9 cellular contexts compared by ENCODE assay signal in the genomic region with DNA sequence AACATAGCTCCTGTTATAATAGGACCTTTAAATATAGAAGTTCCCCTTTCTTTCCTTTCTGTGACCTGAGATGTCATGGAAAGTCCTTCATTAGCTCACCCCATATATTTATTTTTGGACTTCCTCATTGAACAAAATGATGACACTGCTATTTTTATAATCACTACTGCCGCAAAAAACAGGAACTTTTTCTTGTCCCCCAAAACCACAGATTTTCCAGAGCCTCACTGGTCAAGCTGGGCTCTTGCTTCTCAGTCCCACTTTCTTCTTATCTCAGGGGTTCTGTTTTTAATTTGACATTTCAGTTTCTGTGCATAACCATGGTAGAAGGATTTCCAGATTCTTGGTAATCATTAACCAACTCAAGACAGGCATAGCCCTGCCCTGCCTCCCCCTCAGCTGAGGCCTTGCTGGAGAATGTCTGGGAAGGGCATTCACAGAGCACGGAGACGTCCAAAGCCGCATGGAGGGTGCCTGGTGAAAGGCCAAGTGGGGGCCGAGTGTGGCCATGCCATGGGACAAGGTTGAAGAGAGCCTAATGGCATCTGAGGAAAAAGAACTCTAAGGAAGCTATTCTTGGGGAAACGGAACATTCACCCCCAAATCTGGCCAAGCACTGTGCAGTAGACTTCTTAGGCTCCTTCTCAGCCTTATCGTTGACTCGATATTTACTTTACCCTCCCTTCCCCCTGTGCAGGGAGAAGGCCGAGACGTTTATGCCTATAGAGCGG.
DNase-seq lines count a peak whose midpoint lies in the region; ATAC-seq, FAIRE-seq and TF ChIP-seq lines count a peak whose summit lies in the region.
"Had no signal": no experiment of that assay in that cellular context is flagged by ENCODE, and none has a peak within 500 bp of the region (broad histone marks: within the 10 kb centered on the region; RNA-seq: fewer than 3 reads in every experiment).

No MANE protein-coding gene starts in this region.

- peak; percentile 34 to 46 for ATAC-seq in left cardiac atrium
- ATAC-seq in Right ventricle myocardium inferior: no peak
- peak; percentile 65 for ATAC-seq in HG03196 (IDR thresholded peaks at IDR 0.05; ENCODE audit: unreplicated experiment)
- peak; percentile 88 for ATAC-seq in GM12878
- ATAC-seq in upper lobe of left lung (ENCODE audit: low FRiP score in 2 of 2): peak; percentile 55 to 79

- H3K4me1 ChIP-seq in GM12878 (ENCODE audit: control insufficient read depth, insufficient read depth, low read length): peaks cover 38% of the 10 kb centered on the region
- H3K4me1 ChIP-seq in upper lobe of left lung: peaks cover 0 to 9% (median 7%) of the 10 kb centered on the region in 4 donors

- H3K79me2 ChIP-seq in GM12878 (ENCODE audit: control insufficient read depth, insufficient read depth, low read length): no peaks in the 10 kb centered on the region

- H3K27me3 ChIP-seq in GM12878 (replicated peaks in 1 of 2; ENCODE audit: control insufficient read depth in 2 of 2, insufficient read depth in 2 of 2, low read length in 1 of 2) (no peaks in the 10 kb centered on the region), upper lobe of left lung (no peaks in the 10 kb centered on the region)

- CTCF ChIA-PET in GM12878 (lab: Yijun Ruan, JAX): interaction anchor here (0.7 to 10.5 kb wide), 8 partner anchors 9 to 243 kb away, joined by 3 to 122 read pairs (median 15); a partner anchor contains a TSS
- CTCF ChIA-PET in activated CD4-positive, alpha-beta memory T cell treated with anti-CD3 and anti-CD28 coated beads, Interleukin-2, amount 10 ng/mL, durations not matched to agents 7 days and 5 days (lab: Charles Lee): no interaction called here

- H3K27ac Mint-ChIP-seq in activated CD4-positive, alpha-beta memory T cell treated with anti-CD3 and anti-CD28 coated beads, Interleukin-2, amount 10 ng/mL, durations not matched to agents 7 days and 5 days: no peak overlapping the region

- POLR2A ChIA-PET in GM12878 (lab: Charles Lee): interaction anchor here (0.6 to 3.4 kb wide), 15 partner anchors 8 to 248 kb away, joined by 3 to 26 read pairs (median 5); a partner anchor contains a TSS
- POLR2A ChIA-PET in activated CD4-positive, alpha-beta memory T cell treated with anti-CD3 and anti-CD28 coated beads, Interleukin-2, amount 10 ng/mL, durations not matched to agents 7 days and 5 days (lab: Charles Lee): no interaction called here

- H3K9me3 Mint-ChIP-seq in activated CD4-positive, alpha-beta memory T cell treated with anti-CD3 and anti-CD28 coated beads, Interleukin-2, amount 10 ng/mL, durations not matched to agents 7 days and 5 days: no peaks in the 10 kb centered on the region

- H3K27ac ChIP-seq in GM12878 (ENCODE audit: control insufficient read depth, insufficient read depth): peak overlapping the region; percentile 70
- H3K27ac ChIP-seq in upper lobe of left lung: peak overlapping the region in 2 of 4 donors; percentile 21 to 48

- intact Hi-C loops in left cardiac atrium (cut with DNase I): no loop called here
- intact Hi-C loops in Right ventricle myocardium inferior (cut with DNase I): no loop called here
- intact Hi-C loops in GM12878 (cut with micrococcal nuclease; ENCODE audit: unreplicated experiment): loop anchor here (2.0 kb wide), 3 partner anchors 19 to 239 kb away; no protein-coding TSS in a partner anchor

- no peak for FAIRE-seq in GM12878 (lab: Jason Lieb, UNC)

- no peak overlapping the region for H3K9ac ChIP-seq in GM12878 (ENCODE audit: control insufficient read depth, insufficient read depth, low read length)

- 70% methylated on average over 11 of the region's 11 CpGs for WGBS in GM12878 (ENCODE audit: insufficient coverage, insufficient replicate concordance, low lambda C conversion rate, missing lambda C conversion rate)
- 68 to 74% methylated on average over 11 of the region's 11 CpGs for WGBS in upper lobe of left lung, 2 donors

- H3K4me3 ChIP-seq in GM12878 (no peak overlapping the region), upper lobe of left lung (no peak overlapping the region)

- no peaks in the 10 kb centered on the region; the same call in none of the 3 replicates for H3K9me3 ChIP-seq in GM12878 (replicated peaks; ENCODE audit: control insufficient read depth, insufficient read depth, low read length)
- H3K9me3 ChIP-seq in upper lobe of left lung: no peaks in the 10 kb centered on the region

- peak overlapping the region; percentile 33; the same call in 1 of the 2 replicates for H3K4me2 ChIP-seq in GM12878 (ENCODE audit: control insufficient read depth, insufficient read depth)

- no peak overlapping the region for H2AFZ ChIP-seq in GM12878 (ENCODE audit: control insufficient read depth, low read depth, low read length)

- H4K20me1 ChIP-seq in GM12878 (ENCODE audit: control insufficient read depth, insufficient read depth): no peaks in the 10 kb centered on the region

- TF ChIP-seq CTCF in GM12878 (IDR thresholded peaks at IDR 0.05 in 2 of 3, conservative IDR thresholded peaks at IDR 0.05 in 1 of 3; ENCODE audit: control insufficient read depth in 2 of 3, extremely low read depth in 1 of 3, insufficient read depth in 1 of 3, low read depth in 3 of 3, low read length in 3 of 3) (no peak), upper lobe of left lung (IDR thresholded peaks at IDR 0.05) (no peak)

- 0 out of 2 replicates have a peak, but pooled peaks have one; percentile 6 for TF ChIP-seq RAD21 in GM12878 (IDR thresholded peaks at IDR 0.05; ENCODE audit: insufficient read depth, low read depth, low read length)

- no peaks in the 10 kb centered on the region for H3K27me3 Mint-ChIP-seq in activated CD4-positive, alpha-beta memory T cell treated with anti-CD3 and anti-CD28 coated beads, Interleukin-2, amount 10 ng/mL, durations not matched to agents 7 days and 5 days

- no peaks in the 10 kb centered on the region for H3K36me3 ChIP-seq in GM12878 (ENCODE audit: control insufficient read depth in 2 of 2, insufficient read depth in 2 of 2, low read length in 1 of 2)
- H3K36me3 ChIP-seq in upper lobe of left lung: no peaks in the 10 kb centered on the region

- no peaks in the 10 kb centered on the region for H3K36me3 Mint-ChIP-seq in activated CD4-positive, alpha-beta memory T cell treated with anti-CD3 and anti-CD28 coated beads, Interleukin-2, amount 10 ng/mL, durations not matched to agents 7 days and 5 days (ENCODE audit: low read depth)

- BruUV-seq in GM12878 (replicated peaks; lab: Mats Ljungman, UMichigan): TSS peak; percentile 89

- SMC1A ChIA-PET in GM12878 (lab: Charles Lee; ENCODE audit: uncharacterized antibody, unreplicated experiment): interaction anchor here (0.7 to 13.5 kb wide), 23 partner anchors 7 to 632 kb away, joined by 3 to 270 read pairs (median 6); a partner anchor contains a TSS

- H3K4me1 Mint-ChIP-seq in activated CD4-positive, alpha-beta memory T cell treated with anti-CD3 and anti-CD28 coated beads, Interleukin-2, amount 10 ng/mL, durations not matched to agents 7 days and 5 days: no peaks in the 10 kb centered on the region

- TF ChIP-seq EP300 in GM12878 (IDR thresholded peaks at IDR 0.05; ENCODE audit: borderline replicate concordance in 1 of 2, control insufficient read depth in 1 of 2, low read depth in 2 of 2, low read length in 2 of 2) (peak; percentile 84 to 93), upper lobe of left lung (IDR thresholded peaks at IDR 0.05) (no peak)

- H3K4me3 Mint-ChIP-seq in activated CD4-positive, alpha-beta memory T cell treated with anti-CD3 and anti-CD28 coated beads, Interleukin-2, amount 10 ng/mL, durations not matched to agents 7 days and 5 days: no peak overlapping the region

- RAD21 ChIA-PET in GM12878 (lab: Charles Lee; ENCODE audit: unreplicated experiment): interaction anchor here (0.7 to 10.5 kb wide), 25 partner anchors 8 to 1474 kb away, joined by 3 to 206 read pairs (median 4); a partner anchor contains a TSS

- no peak for DNase-seq in left cardiac atrium
- DNase-seq in Right ventricle myocardium inferior (ENCODE audit: missing footprints): no peak
- DNase-seq in GM12878 (ENCODE audit: low read depth, low spot score): peak; percentile 95
- peak; percentile 5 to 45 for DNase-seq in upper lobe of left lung
- DNase-seq in activated naive CD4-positive, alpha-beta T cell treated with anti-CD3 and anti-CD28 coated beads, Interleukin-2, amount 50 U/mL, for 16 hours: no peak
- no peak for DNase-seq in DMS114 treated with DMSO at 0.1 percent for 48 hours (lab: John Stamatoyannopoulos, UW; ENCODE audit: unreplicated experiment)
- DNase-seq in activated CD4-positive, alpha-beta memory T cell treated with anti-CD3 and anti-CD28 coated beads, Interleukin-2, amount 10 ng/mL, durations not matched to agents 7 days and 5 days: no peak
- DNase-seq: activated naive CD4-positive, alpha-beta T cell had no signal

- TF ChIP-seq POLR2A in GM12878 (IDR thresholded peaks at IDR 0.05; ENCODE audit: low read depth, low read length) (no peak), upper lobe of left lung (IDR thresholded peaks at IDR 0.05) (no peak)

- in situ Hi-C loops in GM12878 (cut with MboI): loop anchor here (25.0 kb wide), 1 partner anchor 1748 kb away; a partner anchor contains a TSS

TF ChIP-seq in GM12878, 131 proteins besides CTCF, POLR2A, EP300 and RAD21 (continues in another document):
- TF ChIP-seq, protein P1, sequence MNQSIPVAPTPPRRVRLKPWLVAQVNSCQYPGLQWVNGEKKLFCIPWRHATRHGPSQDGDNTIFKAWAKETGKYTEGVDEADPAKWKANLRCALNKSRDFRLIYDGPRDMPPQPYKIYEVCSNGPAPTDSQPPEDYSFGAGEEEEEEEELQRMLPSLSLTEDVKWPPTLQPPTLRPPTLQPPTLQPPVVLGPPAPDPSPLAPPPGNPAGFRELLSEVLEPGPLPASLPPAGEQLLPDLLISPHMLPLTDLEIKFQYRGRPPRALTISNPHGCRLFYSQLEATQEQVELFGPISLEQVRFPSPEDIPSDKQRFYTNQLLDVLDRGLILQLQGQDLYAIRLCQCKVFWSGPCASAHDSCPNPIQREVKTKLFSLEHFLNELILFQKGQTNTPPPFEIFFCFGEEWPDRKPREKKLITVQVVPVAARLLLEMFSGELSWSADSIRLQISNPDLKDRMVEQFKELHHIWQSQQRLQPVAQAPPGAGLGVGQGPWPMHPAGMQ (IDR thresholded peaks at IDR 0.05; ENCODE audit: borderline replicate concordance): peak; percentile 42; the same call in 1 of the 2 replicates
- peak; percentile 83; the same call in 1 of the 2 replicates for TF ChIP-seq ZBED1 (IDR thresholded peaks at IDR 0.05; ENCODE audit: borderline replicate concordance)
- no peak for TF ChIP-seq EZH2 (IDR thresholded peaks at IDR 0.05; ENCODE audit: borderline replicate concordance, control insufficient read depth, low read depth, low read length)
- TF ChIP-seq ZNF622 (IDR thresholded peaks at IDR 0.05): no peak
- no peak for TF ChIP-seq CHD4 (IDR thresholded peaks at IDR 0.05)

Comparison
In these comparisons a context has a peak if more than half of its experiments do, and no peak if none do; other contexts are left out.
1. DNase-seq: peak in GM12878 (single experiment) and upper lobe of left lung (2 of 2); none in left cardiac atrium (single experiment), Right ventricle myocardium inferior (single experiment), activated naive CD4-positive, alpha-beta T cell treated with anti-CD3 and anti-CD28 coated beads, Interleukin-2, amount 50 U/mL, for 16 hours (single experiment), DMS114 treated with DMSO at 0.1 percent for 48 hours (single experiment) and activated CD4-positive, alpha-beta memory T cell treated with anti-CD3 and anti-CD28 coated beads, Interleukin-2, amount 10 ng/mL, durations not matched to agents 7 days and 5 days (single experiment).